24 cellular contexts compared by ENCODE assay signal in genomic region chr3:129937717-129938116, GRCh38. TPM values are rescaled to one million over a fixed set of nuclear protein-coding genes. Genes with fewer than 3 reads are reported as not detected.
A peak's percentile ranks its signal among the peaks of the same experiment; 100 is the strongest.
DNase-seq lines count a peak whose midpoint lies in the region; ATAC-seq and TF ChIP-seq lines count a peak whose summit lies in the region.
"Had no signal": no experiment of that assay in that cellular context is flagged by ENCODE, and none has a peak within 500 bp of the region (broad histone marks: within the 10 kb centered on the region; RNA-seq: fewer than 3 reads in every experiment).

No MANE protein-coding gene starts in this region.

- TF ChIP-seq POLR2A in vagina (IDR thresholded peaks at IDR 0.05): no peak

- H3K9me3 Mint-ChIP-seq in neural crest cell: no peaks in the 10 kb centered on the region
- no peaks in the 10 kb centered on the region for H3K9me3 Mint-ChIP-seq in immature natural killer cell

- no peak overlapping the region for H3K27ac ChIP-seq in WERI-Rb-1
- no peak overlapping the region for H3K27ac ChIP-seq in vagina

- H3K9me3 ChIP-seq in WERI-Rb-1 (ENCODE audit: severe bottlenecking): no peaks in the 10 kb centered on the region
- H3K9me3 ChIP-seq in vagina: no peaks in the 10 kb centered on the region
- no peaks in the 10 kb centered on the region for H3K9me3 ChIP-seq in mucosa of descending colon
- H3K9me3 ChIP-seq: BE2C had no signal

- H3K27me3 Mint-ChIP-seq in neural crest cell (ENCODE audit: low read depth) (no peaks in the 10 kb centered on the region), immature natural killer cell (ENCODE audit: low read depth in 3 of 3) (peaks cover 0 to 7% (median 6%) of the 10 kb centered on the region in 3 donors)

- DNase-seq in H7 (peak; percentile 54), WERI-Rb-1 (no peak), iPS-NIHi11 (ENCODE audit: low spot score) (peak; percentile 31), neural crest cell (ENCODE audit: low read depth, low spot score) (no peak), vagina (ENCODE audit: extremely low spot score in 2 of 2) (no peak), immature natural killer cell (no peak), mucosa of descending colon (no peak), NCI-H2081 treated with DMSO at 0.1 percent for 48 hours (lab: John Stamatoyannopoulos, UW) (no peak)
- DNase-seq: BE2C; CD4-positive, CD25-positive, alpha-beta regulatory T cell; DMS79 treated with DMSO at 0.1 percent for 48 hours; GOT3; Karpas-422; MV-4-11; NCI-H1105 treated with DMSO at 0.1 percent for 48 hours; NCI-H1694; NCI-H2081; NCI-H446; NCI-H526; OCI-M1; Right ventricle myocardium superior had no signal

- no peak for ATAC-seq in mucosa of descending colon

- no peaks in the 10 kb centered on the region for H3K4me1 ChIP-seq in vagina
- no peaks in the 10 kb centered on the region for H3K4me1 ChIP-seq in mucosa of descending colon (ENCODE audit: low read depth)

- H3K4me3 ChIP-seq in H7 (ENCODE audit: insufficient read depth, low read depth, low read length) (no peak overlapping the region), WERI-Rb-1 (ENCODE audit: low read depth, low read length) (no peak overlapping the region), vagina (no peak overlapping the region), mucosa of descending colon (no peak overlapping the region)

- peaks cover 4% of the 10 kb centered on the region; the same call in 1 of the 2 replicates for H3K27me3 ChIP-seq in H7 (ENCODE audit: control insufficient read depth, insufficient read depth, low read length)
- no peaks in the 10 kb centered on the region for H3K27me3 ChIP-seq in WERI-Rb-1 (ENCODE audit: insufficient read depth, low read depth, severe bottlenecking)
- H3K27me3 ChIP-seq in vagina: no peaks in the 10 kb centered on the region
- H3K27me3 ChIP-seq: BE2C had no signal

- intact Hi-C loops in vagina (cut with DNase I) (loop anchor here (10.0 kb wide), 1 partner anchor 167 kb away; no protein-coding TSS in a partner anchor), mucosa of descending colon (cut with DNase I, micrococcal nuclease) (loop anchor here in 1 of 2 donors (10.0 kb wide), 1 partner anchor 303 kb away; no protein-coding TSS in a partner anchor)

- no peaks in the 10 kb centered on the region for H3K36me3 ChIP-seq in H7 (replicated peaks; ENCODE audit: control insufficient read depth, insufficient read depth, low read length)
- no peaks in the 10 kb centered on the region for H3K36me3 ChIP-seq in WERI-Rb-1
- no peaks in the 10 kb centered on the region for H3K36me3 ChIP-seq in vagina
- no peaks in the 10 kb centered on the region for H3K36me3 ChIP-seq in mucosa of descending colon (ENCODE audit: low read depth)
- H3K36me3 ChIP-seq: BE2C had no signal

- peak overlapping the region; percentile 32 for H3K27ac Mint-ChIP-seq in neural crest cell (ENCODE audit: unreplicated experiment)
- no peak overlapping the region for H3K27ac Mint-ChIP-seq in immature natural killer cell

- peak; percentile 19; the same call in 1 of the 2 replicates for TF ChIP-seq CTCF in WERI-Rb-1 (IDR thresholded peaks at IDR 0.05; ENCODE audit: low read depth, low read length)
- TF ChIP-seq CTCF in neural crest cell (conservative IDR thresholded peaks at IDR 0.05): no peak
- no peak for TF ChIP-seq CTCF in vagina (IDR thresholded peaks at IDR 0.05)
- TF ChIP-seq CTCF in mucosa of descending colon (IDR thresholded peaks at IDR 0.05): no peak

- H3K4me1 Mint-ChIP-seq in neural crest cell (peaks cover 20% of the 10 kb centered on the region), immature natural killer cell (peaks cover 7 to 14% of the 10 kb centered on the region in 2 donors)

- H3K36me3 Mint-ChIP-seq in neural crest cell (ENCODE audit: low read depth) (no peaks in the 10 kb centered on the region), immature natural killer cell (no peaks in the 10 kb centered on the region)
- H3K36me3 Mint-ChIP-seq: CD4-positive, CD25-positive, alpha-beta regulatory T cell had no signal

- no peak overlapping the region for H3K4me3 Mint-ChIP-seq in neural crest cell
- H3K4me3 Mint-ChIP-seq in immature natural killer cell: peak overlapping the region in 1 of 5 donors; percentile 17

RNA-seq across cellular contexts. Expression of gene TRH, which starts 36.8 kb away (rescaled TPM):
- 0.41 and 0.59 TPM in 2 replicates for total RNA-seq in H7 (2014; rRNA removed; shearing (Covaris generic))
- total RNA-seq in neural crest cell (0.36 and 0.61 TPM in 2 replicates), vagina (1.2 TPM), mucosa of descending colon (not detected)
- polyA plus RNA-seq in immature natural killer cell: not detected
- total RNA-seq: A673; CD4-positive, CD25-positive, alpha-beta regulatory T cell; G401; M059J; Right ventricle myocardium superior had no signal
- polyA plus RNA-seq: CD4-positive, CD25-positive, alpha-beta regulatory T cell had no signal

RNA-seq across cellular contexts. Expression of gene TMCC1, which starts 44.2 kb away (rescaled TPM):
- total RNA-seq in H7 (2014; rRNA removed; shearing (Covaris generic)): 24.5 and 29.9 TPM in 2 replicates
- 35.4 and 36.9 TPM in 2 replicates for total RNA-seq in neural crest cell
- total RNA-seq in vagina: 16.7 TPM
- polyA plus RNA-seq in immature natural killer cell: 1 to 10 TPM; 1.7 to 5.6 (median 2.2) TPM
- total RNA-seq in mucosa of descending colon: 10 to 100 TPM; 28.6 to 58.7 (median 28.9) TPM

Comparison
In these comparisons a context has a peak if more than half of its experiments do, and no peak if none do; other contexts are left out.
1. DNase-seq: peak in H7 (single experiment) and iPS-NIHi11 (single experiment); none in WERI-Rb-1 (single experiment), neural crest cell (single experiment), vagina (0 of 2), immature natural killer cell (0 of 3), mucosa of descending colon (0 of 3) and NCI-H2081 treated with DMSO at 0.1 percent for 48 hours (single experiment).